ENCODE assay signal across 9 cellular contexts in genomic region chr7:127251048-127251451, GRCh38. TPM values are rescaled to one million over a fixed set of nuclear protein-coding genes. Genes with fewer than 3 reads are reported as not detected.
DNase-seq lines count a peak whose midpoint lies in the region; ATAC-seq and TF ChIP-seq lines count a peak whose summit lies in the region.
"Had no signal": no experiment of that assay in that cellular context is flagged by ENCODE, and none has a peak within 500 bp of the region (broad histone marks: within the 10 kb centered on the region; RNA-seq: fewer than 3 reads in every experiment).

No MANE protein-coding gene starts in this region.

- H3K4me3 ChIP-seq in left ventricle myocardium inferior (peak overlapping the region; percentile 85), ascending aorta (peak overlapping the region; percentile 53 to 96), mesodermal cell (ENCODE audit: extremely low read depth, insufficient read depth, low read length, poor library complexity, severe bottlenecking) (peak overlapping the region; percentile 71), aorta (ENCODE audit: low read length in 2 of 2) (peak overlapping the region in 1 of 2 donors; percentile 71)

- H3K4me3 Mint-ChIP-seq in type B pancreatic cell, result peak overlapping the region; percentile 77

- H3K27ac ChIP-seq in left ventricle myocardium inferior (replicated peaks) (no peak overlapping the region), ascending aorta (no peak overlapping the region), mesodermal cell (ENCODE audit: low read depth, low read length, severe bottlenecking) (no peak overlapping the region), aorta (ENCODE audit: low read depth in 1 of 2, low read length in 2 of 2) (no peak overlapping the region)
- H3K27ac ChIP-seq: body of pancreas had no signal

- no peak for TF ChIP-seq CTCF in left ventricle myocardium inferior (IDR thresholded peaks at IDR 0.05; ENCODE audit: borderline replicate concordance)
- TF ChIP-seq CTCF in ascending aorta (IDR thresholded peaks at IDR 0.05), result no peak
- TF ChIP-seq CTCF in type B pancreatic cell (conservative IDR thresholded peaks at IDR 0.05), result no peak

- 4 to 5% methylated on average over 17 to 21 of the region's 22 CpGs for WGBS in mesodermal cell (ENCODE audit: insufficient coverage in 2 of 2), 2 experiments
- 3 to 4% methylated on average over 22 of the region's 22 CpGs for WGBS in aorta, 2 donors

- DNase-seq in left ventricle myocardium inferior (no peak), cardiac septum (ENCODE audit: low spot score) (no peak), ascending aorta (ENCODE audit: low spot score in 2 of 2) (no peak), type B pancreatic cell (ENCODE audit: extremely low spot score, unreplicated experiment) (no peak), aorta (no peak)
- no peak for DNase-seq in effector CD4-positive, alpha-beta T cell

- intact Hi-C loops in left ventricle myocardium inferior (cut with micrococcal nuclease) (no loop called here), cardiac septum (cut with DNase I) (loop anchor here (5.0 kb wide), 2 partner anchors 144 to 336 kb away; partner anchors contain the start of genes ARF5 and GCC1), ascending aorta (cut with DNase I) (loop anchor here (5.0 kb wide), 1 partner anchor 336 kb away; the partner anchor contains the start of genes ARF5 and GCC1), aorta (cut with DNase I) (no loop called here)

- H3K9me3 Mint-ChIP-seq in type B pancreatic cell, result no peaks in the 10 kb centered on the region

- no peaks in the 10 kb centered on the region for H3K9me3 ChIP-seq in left ventricle myocardium inferior (replicated peaks)
- no peaks in the 10 kb centered on the region for H3K9me3 ChIP-seq in ascending aorta
- H3K9me3 ChIP-seq in mesodermal cell (ENCODE audit: control insufficient read depth, low read length), result no peaks in the 10 kb centered on the region
- H3K9me3 ChIP-seq in aorta (ENCODE audit: control insufficient read depth, low read length), result no peaks in the 10 kb centered on the region
- H3K9me3 ChIP-seq: body of pancreas had no signal

- H3K27me3 ChIP-seq in left ventricle myocardium inferior (ENCODE audit: low read depth) (peaks cover 91% of the 10 kb centered on the region), ascending aorta (no peaks in the 10 kb centered on the region), aorta (ENCODE audit: control insufficient read depth in 1 of 2, insufficient read depth in 2 of 2, low read length in 1 of 2) (no peaks in the 10 kb centered on the region)

- no peaks in the 10 kb centered on the region for H3K36me3 ChIP-seq in left ventricle myocardium inferior
- no peaks in the 10 kb centered on the region for H3K36me3 ChIP-seq in ascending aorta
- no peaks in the 10 kb centered on the region for H3K36me3 ChIP-seq in mesodermal cell (ENCODE audit: control insufficient read depth, insufficient read depth, low read length)
- H3K36me3 ChIP-seq in aorta (ENCODE audit: control insufficient read depth in 1 of 2, insufficient read depth in 2 of 2, low read length in 1 of 2), result no peaks in the 10 kb centered on the region

- peaks cover 84% of the 10 kb centered on the region for H3K27me3 Mint-ChIP-seq in type B pancreatic cell

- no peak overlapping the region for H3K27ac Mint-ChIP-seq in type B pancreatic cell

- H3K4me1 ChIP-seq in left ventricle myocardium inferior (peaks cover 36% of the 10 kb centered on the region), ascending aorta (peaks cover 15 to 18% of the 10 kb centered on the region in 2 donors), mesodermal cell (ENCODE audit: control insufficient read depth, insufficient read depth, low read length, poor library complexity, severe bottlenecking) (no peaks in the 10 kb centered on the region), aorta (ENCODE audit: control insufficient read depth in 1 of 2, insufficient read depth in 2 of 2, low read length in 2 of 2) (no peaks in the 10 kb centered on the region)

- peaks cover 5% of the 10 kb centered on the region for H3K4me1 Mint-ChIP-seq in type B pancreatic cell (ENCODE audit: unreplicated experiment)

- H3K36me3 Mint-ChIP-seq in type B pancreatic cell, result no peaks in the 10 kb centered on the region

- ATAC-seq in aorta (ENCODE audit: low FRiP score), result no peak
- ATAC-seq in HG03139 (IDR thresholded peaks at IDR 0.05; ENCODE audit: unreplicated experiment), result no peak
- ATAC-seq: body of pancreas had no signal

RNA-seq across cellular contexts. Expression of gene GRM8, which starts 1.7 kb away (rescaled TPM):
- total RNA-seq in left ventricle myocardium inferior (0.69 TPM), cardiac septum (0.30 TPM), ascending aorta (not detected), type B pancreatic cell (ENCODE audit: low replicate concordance) (3.4 and 8.1 TPM in 2 replicates), aorta (not detected)
- 5.5 TPM for polyA plus RNA-seq in mesodermal cell (2013, experiment 1 of 2)
- polyA plus RNA-seq in mesodermal cell (2013, experiment 2 of 2), result 5.7 TPM
- polyA plus RNA-seq in aorta, result under 1 TPM in 1 of 2 donors, not detected in 1; 0.20 TPM

Comparison
In these comparisons a context has a peak if more than half of its experiments do, and no peak if none do; other contexts are left out.
1. intact Hi-C loops: an anchor here in cardiac septum (5.0 kb wide) and ascending aorta (5.0 kb wide); none called in left ventricle myocardium inferior and aorta.